ENCODE assay signal across 8 cellular contexts in genomic region chr16:88569985-88570690, GRCh38. TPM values are rescaled to one million over a fixed set of nuclear protein-coding genes. Genes with fewer than 3 reads are reported as not detected.
A peak's percentile ranks its signal among the peaks of the same experiment; 100 is the strongest.
DNase-seq lines count a peak whose midpoint lies in the region; ATAC-seq and TF ChIP-seq lines count a peak whose summit lies in the region.

Gene ZC3H18, plus strand, starts transcription at chr16:88570403. Its CDS starts 6,721 bp downstream, at chr16:88577124.

- H3K27ac Mint-ChIP-seq in chondrocyte (ENCODE audit: unreplicated experiment), result peak within 1 kb of the TSS; percentile 93

- H3K4me1 Mint-ChIP-seq in chondrocyte (ENCODE audit: low read depth), result peaks cover 20% of the 10 kb centered on the region

- peak within 1 kb of the TSS; percentile 92 for H3K4me3 ChIP-seq in kidney epithelial cell (ENCODE audit: low read depth, low read length)

- ATAC-seq in HG03432 (IDR thresholded peaks at IDR 0.05; ENCODE audit: unreplicated experiment), result peak; percentile 75

- no peaks in the 10 kb centered on the region for H3K27me3 ChIP-seq in kidney epithelial cell (ENCODE audit: control insufficient read depth, insufficient read depth, low read length)

- peak within 1 kb of the TSS; percentile 85 for H3K4me3 Mint-ChIP-seq in chondrocyte (ENCODE audit: unreplicated experiment)

- H3K36me3 Mint-ChIP-seq in chondrocyte (ENCODE audit: low read depth), result peaks cover under 1% of the 10 kb centered on the region

- H3K9me3 Mint-ChIP-seq in chondrocyte (ENCODE audit: low read depth), result no peaks in the 10 kb centered on the region

- H3K27me3 Mint-ChIP-seq in chondrocyte (ENCODE audit: low read depth), result no peaks in the 10 kb centered on the region

- peak; percentile 82 for TF ChIP-seq POLR2A in GM19193 (IDR thresholded peaks at IDR 0.05; ENCODE audit: extremely low read depth, insufficient read depth, insufficient read length)

- TF ChIP-seq CTCF in AG09319 (IDR thresholded peaks at IDR 0.05; ENCODE audit: low read depth, low read length) (no peak), chondrocyte (IDR thresholded peaks at IDR 0.05) (no peak), kidney epithelial cell (IDR thresholded peaks at IDR 0.05; ENCODE audit: insufficient read depth, low read length, poor library complexity, severe bottlenecking) (no peak)

- no peaks in the 10 kb centered on the region for H3K36me3 ChIP-seq in kidney epithelial cell (ENCODE audit: control insufficient read depth, insufficient read depth, low read length)

- DNase-seq in AG09319 (ENCODE audit: extremely low read depth, low read depth) (peak; percentile 88), NCI-H510A treated with DMSO at 0.1 percent for 48 hours (lab: John Stamatoyannopoulos, UW) (peak; percentile 80), chondrocyte (ENCODE audit: low spot score) (no peak), kidney epithelial cell (ENCODE audit: low read depth) (peak; percentile 66)
- peak; percentile 97 to 98 for DNase-seq in activated CD4-positive, alpha-beta T cell treated with anti-CD3 and anti-CD28 coated beads for 24 hours (ENCODE audit: low read depth in 2 of 2)
- peak; percentile 98 for DNase-seq in stimulated activated CD4-positive, alpha-beta T cell treated with anti-CD3 and anti-CD28 coated beads, Interleukin-15, amount 100 ng/mL, for 24 hours

RNA-seq across cellular contexts. Expression of gene ZC3H18, which starts in this region (rescaled TPM):
- total RNA-seq in chondrocyte (32.1 to 38.4 TPM (median 36.7 TPM) in 3 replicates), kidney epithelial cell (20.2 and 22.2 TPM in 2 replicates)
